In genomic region chr2:73116182-73116960, GRCh38 we compare ENCODE assay signal across 21 cellular contexts. TPM values are rescaled to one million over a fixed set of nuclear protein-coding genes. Genes with fewer than 3 reads are reported as not detected.
DNase-seq lines count a peak whose midpoint lies in the region; ATAC-seq, FAIRE-seq and TF ChIP-seq lines count a peak whose summit lies in the region.
"Had no signal": no experiment of that assay in that cellular context is flagged by ENCODE, and none has a peak within 500 bp of the region (broad histone marks: within the 10 kb centered on the region; RNA-seq: fewer than 3 reads in every experiment).

No MANE protein-coding gene starts in this region.

- no peaks in the 10 kb centered on the region for H3K9me3 ChIP-seq in right atrium auricular region
- no peaks in the 10 kb centered on the region for H3K9me3 ChIP-seq in K562 (replicated peaks; ENCODE audit: control insufficient read depth, insufficient read depth, low read depth, low read length)
- no peaks in the 10 kb centered on the region for H3K9me3 ChIP-seq in CD4-positive, alpha-beta memory T cell (ENCODE audit: control insufficient read depth in 1 of 2, low read length in 2 of 2)
- H3K9me3 ChIP-seq: Caco-2 had no signal

- peaks cover 3% of the 10 kb centered on the region for H3K27me3 Mint-ChIP-seq in HFFc6 (ENCODE audit: insufficient read depth)
- H3K27me3 Mint-ChIP-seq in type B pancreatic cell: peaks cover 10% of the 10 kb centered on the region
- peaks cover 2% of the 10 kb centered on the region in 2 donors for H3K27me3 Mint-ChIP-seq in CD4-positive, alpha-beta memory T cell

- WGBS in K562 (ENCODE audit: insufficient coverage, low coverage, missing lambda C conversion rate): 6% methylated on average over 8 of the region's 8 CpGs

- no peak overlapping the region for H3K4me2 ChIP-seq in K562 (ENCODE audit: insufficient read depth, low read length)
- H3K4me2 ChIP-seq: GM23338 had no signal

- POLR2A ChIA-PET in K562 (lab: Yijun Ruan, JAX): interaction anchor here (0.6 kb wide), 1 partner anchor 9 kb away, joined by 3 read pairs; no protein-coding TSS in a partner anchor
- POLR2A ChIA-PET in CD4-positive, alpha-beta memory T cell (lab: Charles Lee; ENCODE audit: partially characterized antibody): no interaction called here

- no peak overlapping the region for H3K4me3 ChIP-seq in right atrium auricular region
- H3K4me3 ChIP-seq in K562: no peak overlapping the region
- H3K4me3 ChIP-seq in CD4-positive, alpha-beta memory T cell (ENCODE audit: low read length in 2 of 2): no peak overlapping the region
- H3K4me3 ChIP-seq: GM12878, GM23338 had no signal

- H3K27ac ChIP-seq in right atrium auricular region (no peak overlapping the region), K562 (ENCODE audit: extremely low read depth, low read depth, low read length) (no peak overlapping the region)
- no peak overlapping the region for H3K27ac ChIP-seq in CD4-positive, alpha-beta memory T cell (ENCODE audit: low read depth, low read length)

- H3K36me3 Mint-ChIP-seq in HFFc6 (ENCODE audit: low read depth) (peaks cover 8% of the 10 kb centered on the region), type B pancreatic cell (no peaks in the 10 kb centered on the region)
- H3K36me3 Mint-ChIP-seq in CD4-positive, alpha-beta memory T cell: no peaks in the 10 kb centered on the region
- H3K36me3 Mint-ChIP-seq: CD8-positive, alpha-beta T cell had no signal

- H3K4me1 Mint-ChIP-seq in HFFc6 (ENCODE audit: low read depth) (peaks cover 36% of the 10 kb centered on the region), type B pancreatic cell (ENCODE audit: unreplicated experiment) (peaks cover 14% of the 10 kb centered on the region)
- H3K4me1 Mint-ChIP-seq in CD4-positive, alpha-beta memory T cell: peaks cover 4 to 13% (median 7%) of the 10 kb centered on the region in 4 donors

- H3K4me1 ChIP-seq in right atrium auricular region (peaks cover 0 to 11% of the 10 kb centered on the region in 2 donors), K562 (replicated peaks in 1 of 2; ENCODE audit: control insufficient read depth in 2 of 2, insufficient read depth in 2 of 2, low read length in 2 of 2) (peaks cover 4 to 19% of the 10 kb centered on the region in 2 experiments)
- H3K4me1 ChIP-seq in CD4-positive, alpha-beta memory T cell (ENCODE audit: insufficient read depth, low read length): peaks cover 14% of the 10 kb centered on the region

- ATAC-seq in left cardiac atrium (no peak), K562 (no peak)
- ATAC-seq: CD8-positive, alpha-beta T cell; GM12878; GM23338; HCT116 had no signal

- CTCF ChIA-PET in K562 (lab: Yijun Ruan, JAX; ENCODE audit: low intra/inter-chr PET ratio): no interaction called here
- CTCF ChIA-PET in CD4-positive, alpha-beta memory T cell (lab: Charles Lee; ENCODE audit: partially characterized antibody): no interaction called here

- BruUV-seq in K562 (replicated peaks; lab: Mats Ljungman, UMichigan): no TSS peak

- DNase-seq in right atrium auricular region (ENCODE audit: low spot score): peak; percentile 26
- DNase-seq in left cardiac atrium: no peak
- DNase-seq in HFFc6: no peak
- no peak for DNase-seq in K562 (ENCODE audit: extremely low read depth in 1 of 4, low spot score in 3 of 4)
- peak; percentile 50 for DNase-seq in type B pancreatic cell (ENCODE audit: extremely low spot score, unreplicated experiment)
- no peak for DNase-seq in stimulated activated CD4-positive, alpha-beta T cell treated with anti-CD3 and anti-CD28 coated beads, Interleukin-12 subunit alpha, Interleukin-12 subunit beta, amount 100 ng/mL, for 4 hours
- no peak for DNase-seq in NCI-H446 treated with DMSO at 0.1 percent for 48 hours (lab: John Stamatoyannopoulos, UW)
- no peak for DNase-seq in CD4-positive, alpha-beta memory T cell
- DNase-seq: 8988T; C1 segment of cervical spinal cord; Caco-2; CD8-positive, alpha-beta T cell; DMS153; DMS79; EL; GDM1; H9 had no signal

- TF ChIP-seq RAD21 in K562 (CRISPR knock-in tag; conservative IDR thresholded peaks at IDR 0.05 in 1 of 2, IDR thresholded peaks at IDR 0.05 in 1 of 2): no peak

- H4K20me1 ChIP-seq in K562 (replicated peaks; ENCODE audit: control insufficient read depth, insufficient read depth, low read length): peaks cover 4% of the 10 kb centered on the region

- TF ChIP-seq CTCF in right atrium auricular region (IDR thresholded peaks at IDR 0.05) (no peak), HFFc6 (IDR thresholded peaks at IDR 0.05) (no peak), K562 (IDR thresholded peaks at IDR 0.05 in 2 of 3, conservative IDR thresholded peaks at IDR 0.05 in 1 of 3; ENCODE audit: insufficient read depth in 2 of 3, low read depth in 1 of 3, low read length in 3 of 3) (no peak), type B pancreatic cell (conservative IDR thresholded peaks at IDR 0.05) (no peak)

- H2AFZ ChIP-seq in K562 (ENCODE audit: low read depth, low read length): no peak overlapping the region
- H2AFZ ChIP-seq: GM23338 had no signal

- no peak overlapping the region for H3K9ac ChIP-seq in K562 (ENCODE audit: insufficient read depth in 1 of 2, low read depth in 2 of 2, low read length in 2 of 2)

- intact Hi-C loops in left cardiac atrium (cut with DNase I): no loop called here
- intact Hi-C loops in K562 (cut with micrococcal nuclease): no loop called here
- intact Hi-C loops in CD4-positive, alpha-beta memory T cell (cut with micrococcal nuclease): no loop called here

- TF ChIP-seq POLR2A in K562 (conservative IDR thresholded peaks at IDR 0.05): no peak

- H3K4me3 Mint-ChIP-seq in HFFc6: no peak overlapping the region
- no peak overlapping the region for H3K4me3 Mint-ChIP-seq in type B pancreatic cell
- H3K4me3 Mint-ChIP-seq in CD4-positive, alpha-beta memory T cell: no peak overlapping the region
- H3K4me3 Mint-ChIP-seq: CD8-positive, alpha-beta T cell; GM23338; H9 had no signal

- H3K27ac Mint-ChIP-seq in HFFc6 (peak overlapping the region; percentile 78), type B pancreatic cell (no peak overlapping the region)
- H3K27ac Mint-ChIP-seq in CD4-positive, alpha-beta memory T cell: peak overlapping the region in 2 of 7 donors; percentile 12 to 31
- H3K27ac Mint-ChIP-seq: CD8-positive, alpha-beta T cell; GM23338 had no signal

- no peak for FAIRE-seq in K562 (lab: Jason Lieb, UNC)
- FAIRE-seq: GM12878, GM19239 had no signal

- H3K9me3 Mint-ChIP-seq in HFFc6: no peaks in the 10 kb centered on the region
- H3K9me3 Mint-ChIP-seq in type B pancreatic cell: no peaks in the 10 kb centered on the region
- no peaks in the 10 kb centered on the region for H3K9me3 Mint-ChIP-seq in CD4-positive, alpha-beta memory T cell
- H3K9me3 Mint-ChIP-seq: CD8-positive, alpha-beta T cell had no signal

- no peaks in the 10 kb centered on the region for H3K36me3 ChIP-seq in right atrium auricular region
- no peaks in the 10 kb centered on the region for H3K36me3 ChIP-seq in K562 (ENCODE audit: control insufficient read depth, insufficient read depth, low read length)
- no peaks in the 10 kb centered on the region for H3K36me3 ChIP-seq in CD4-positive, alpha-beta memory T cell (ENCODE audit: insufficient read depth, low read length)

- TF ChIP-seq EP300 in K562 (IDR thresholded peaks at IDR 0.05; ENCODE audit: low read length): no peak

- in situ Hi-C loops in K562 (cut with MboI): no loop called here

- H3K9me1 ChIP-seq in K562 (ENCODE audit: control insufficient read depth, insufficient read depth, low read length): no peaks in the 10 kb centered on the region

- H3K79me2 ChIP-seq in K562 (ENCODE audit: control insufficient read depth, insufficient read depth, low read length): peaks cover 7% of the 10 kb centered on the region; the same call in 1 of the 3 replicates

- H3K27me3 ChIP-seq in right atrium auricular region: no peaks in the 10 kb centered on the region
- peaks cover 3% of the 10 kb centered on the region in 2 experiments; a peak in 1 of 5 replicates for H3K27me3 ChIP-seq in K562 (ENCODE audit: control insufficient read depth in 2 of 2, insufficient read depth in 2 of 2, low read length in 2 of 2)
- peaks cover 3% of the 10 kb centered on the region for H3K27me3 ChIP-seq in CD4-positive, alpha-beta memory T cell (ENCODE audit: insufficient read depth, low read length)

RNA-seq across cellular contexts. Expression of gene RAB11FIP5, which starts 3.6 kb away (rescaled TPM):
- total RNA-seq in right atrium auricular region: 10 to 100 TPM; 28.6 to 34.1 TPM
- total RNA-seq in left cardiac atrium: 10 to 100 TPM; 21.7 to 31.8 TPM
- 10 to 100 TPM; 76.7 to 92.0 (median 83.6) TPM for total RNA-seq in HFFc6 (2021; fragmentation: NEBNext Ultra II Directional; extraction: Animal tissue kit (Norgen Biotek cat#: 25700))
- 19.7 and 27.7 TPM in 2 replicates for total RNA-seq in K562 (2011; cell fraction: chromatin; rRNA removed; ENCODE audit: low replicate concordance)
- total RNA-seq in K562 (2011; cell fraction: nucleolus; rRNA removed): 8.7 and 10.0 TPM in 2 replicates
- 11.7 and 15.4 TPM in 2 replicates for total RNA-seq in K562 (2011; cell fraction: nucleoplasm; rRNA removed)
- total RNA-seq in K562 (2014; rRNA removed): 5.7 and 7.0 TPM in 2 replicates
- 6.7 and 6.8 TPM in 2 replicates for total RNA-seq in K562 (2014; rRNA removed; fragmentation: Illumina TruSeq; extraction: Trizol)
- 3.4 and 3.7 TPM in 2 replicates for total RNA-seq in K562 (2015; rRNA removed; fragmentation: Illumina TruSeq; extraction: Trizol)
- total RNA-seq in K562 (2021): 8.6 and 9.1 TPM in 2 replicates
- polyA plus RNA-seq in K562 (2011; rRNA removed): 11.3 and 14.4 TPM in 2 replicates
- polyA plus RNA-seq in K562 (2011; cell fraction: cytosol; rRNA removed): 6.8 and 8.8 TPM in 2 replicates
- polyA plus RNA-seq in K562 (2011; cell fraction: nucleus; rRNA removed): 12.0 and 16.7 TPM in 2 replicates
- polyA plus RNA-seq in K562 (2012): 5.9 and 6.3 TPM in 2 replicates
- 8.0 and 8.3 TPM in 2 replicates for polyA plus RNA-seq in K562 (2014; fragmentation: Illumina TruSeq; extraction: Trizol)
- polyA plus RNA-seq in K562 (2014; fragmentation: Nextera tagmentation; extraction: Ambion mirVana): 1 to 10 TPM; 1.7 TPM
- 5.7 and 6.4 TPM in 2 replicates for polyA plus RNA-seq in K562 (2014; rRNA removed)
- polyA minus RNA-seq in K562 (2011; rRNA and poly(A)+ RNA removed): 10.6 and 16.9 TPM in 2 replicates
- 5.8 and 8.8 TPM in 2 replicates for polyA minus RNA-seq in K562 (2011; cell fraction: cytosol; rRNA and poly(A)+ RNA removed)
- polyA minus RNA-seq in K562 (2011; cell fraction: nucleus; rRNA and poly(A)+ RNA removed): 4.4 and 5.0 TPM in 2 replicates
- 18.7 and 22.6 TPM in 2 replicates for total RNA-seq in type B pancreatic cell (ENCODE audit: low replicate concordance)
- total RNA-seq in CD4-positive, alpha-beta memory T cell: 10 to 100 TPM; 10.9 to 12.8 TPM
- polyA plus RNA-seq in CD4-positive, alpha-beta memory T cell: 10 to 100 TPM in 1 of 2 donors, 1 to 10 TPM in 1; 6.4 to 11.6 TPM

RNA-seq across cellular contexts. Expression of gene SFXN5, which starts 44.9 kb away (rescaled TPM):
- 1 to 10 TPM; 4.5 to 5.8 TPM for total RNA-seq in right atrium auricular region
- 10 to 100 TPM in 1 of 2 donors, 1 to 10 TPM in 1; 9.0 to 10.5 TPM for total RNA-seq in left cardiac atrium
- total RNA-seq in HFFc6 (2021; fragmentation: NEBNext Ultra II Directional; extraction: Animal tissue kit (Norgen Biotek cat#: 25700)): 10 to 100 TPM; 10.2 to 17.0 (median 14.7) TPM
- 75.2 and 92.0 TPM in 2 replicates for total RNA-seq in K562 (2011; cell fraction: chromatin; rRNA removed; ENCODE audit: low replicate concordance)
- 41.8 and 49.7 TPM in 2 replicates for total RNA-seq in K562 (2011; cell fraction: nucleolus; rRNA removed)
- total RNA-seq in K562 (2011; cell fraction: nucleoplasm; rRNA removed): 41.6 and 73.8 TPM in 2 replicates
- total RNA-seq in K562 (2014; rRNA removed): 13.8 and 19.9 TPM in 2 replicates
- 12.4 and 14.1 TPM in 2 replicates for total RNA-seq in K562 (2014; rRNA removed; fragmentation: Illumina TruSeq; extraction: Trizol)
- 18.0 and 19.4 TPM in 2 replicates for total RNA-seq in K562 (2015; rRNA removed; fragmentation: Illumina TruSeq; extraction: Trizol)
- total RNA-seq in K562 (2021): 21.3 and 21.6 TPM in 2 replicates
- polyA plus RNA-seq in K562 (2011; rRNA removed): 18.2 and 22.6 TPM in 2 replicates
- 19.2 and 31.7 TPM in 2 replicates for polyA plus RNA-seq in K562 (2011; cell fraction: cytosol; rRNA removed)
- 45.6 and 116 TPM in 2 replicates for polyA plus RNA-seq in K562 (2011; cell fraction: nucleus; rRNA removed)
- polyA plus RNA-seq in K562 (2012): 14.9 and 19.8 TPM in 2 replicates
- polyA plus RNA-seq in K562 (2014; fragmentation: Illumina TruSeq; extraction: Trizol): 16.0 and 17.4 TPM in 2 replicates
- 10 to 100 TPM in 1 of 2 experiments, 1 to 10 TPM in 1; 8.3 to 13.4 TPM for polyA plus RNA-seq in K562 (2014; fragmentation: Nextera tagmentation; extraction: Ambion mirVana)
- polyA plus RNA-seq in K562 (2014; rRNA removed): 21.2 and 22.3 TPM in 2 replicates
- 12.5 and 28.7 TPM in 2 replicates for polyA minus RNA-seq in K562 (2011; rRNA and poly(A)+ RNA removed)
- 8.7 TPM in 2 replicates for polyA minus RNA-seq in K562 (2011; cell fraction: cytosol; rRNA and poly(A)+ RNA removed)
- 19.1 and 26.1 TPM in 2 replicates for polyA minus RNA-seq in K562 (2011; cell fraction: nucleus; rRNA and poly(A)+ RNA removed)
- 15.0 and 27.3 TPM in 2 replicates for total RNA-seq in type B pancreatic cell (ENCODE audit: low replicate concordance)
- total RNA-seq in CD4-positive, alpha-beta memory T cell: 10 to 100 TPM in 1 of 2 experiments, 1 to 10 TPM in 1; 6.5 to 10.0 TPM
- 1 to 10 TPM in 1 of 2 donors, under 1 TPM in 1; 0.95 to 1.7 TPM for polyA plus RNA-seq in CD4-positive, alpha-beta memory T cell

Comparison
In these comparisons a context has a peak if more than half of its experiments do, and no peak if none do; other contexts are left out.
1. DNase-seq: peak in right atrium auricular region (single experiment) and type B pancreatic cell (single experiment); none in left cardiac atrium (single experiment), HFFc6 (single experiment), K562 (0 of 4), stimulated activated CD4-positive, alpha-beta T cell treated with anti-CD3 and anti-CD28 coated beads, Interleukin-12 subunit alpha, Interleukin-12 subunit beta, amount 100 ng/mL, for 4 hours (single experiment), NCI-H446 treated with DMSO at 0.1 percent for 48 hours (single experiment) and CD4-positive, alpha-beta memory T cell (0 of 5).